ENCODE assay signal across 8 cellular contexts in genomic region chr5:150625831-150626746, GRCh38. TPM values are rescaled to one million over a fixed set of nuclear protein-coding genes. Genes with fewer than 3 reads are reported as not detected.
DNase-seq lines count a peak whose midpoint lies in the region; ATAC-seq, FAIRE-seq and TF ChIP-seq lines count a peak whose summit lies in the region.

No MANE protein-coding gene starts in this region.

- H3K27me3 ChIP-seq in K562 (ENCODE audit: control insufficient read depth in 2 of 2, insufficient read depth in 2 of 2, low read length in 2 of 2), result peaks cover 16 to 64% of the 10 kb centered on the region in 2 experiments; a peak in 4 of 5 replicates

- TF ChIP-seq POLR2A in K562 (conservative IDR thresholded peaks at IDR 0.05), result no peak

- in situ Hi-C loops in K562 (cut with MboI), result no loop called here

- H3K36me3 ChIP-seq in K562 (ENCODE audit: control insufficient read depth, insufficient read depth, low read length), result no peaks in the 10 kb centered on the region

- H3K4me3 ChIP-seq in K562 (no peak overlapping the region), foreskin fibroblast (ENCODE audit: low read depth in 1 of 2, low read length in 2 of 2) (peak overlapping the region in 1 of 2 donors; percentile 70)

- CTCF ChIA-PET in K562 (lab: Yijun Ruan, JAX; ENCODE audit: low intra/inter-chr PET ratio), result no interaction called here

- 8% methylated on average over 10 of the region's 10 CpGs for WGBS in K562 (ENCODE audit: insufficient coverage, low coverage, missing lambda C conversion rate)

- intact Hi-C loops in K562 (cut with micrococcal nuclease), result no loop called here

- no peak for DNase-seq in K562 (ENCODE audit: extremely low read depth in 1 of 4, low spot score in 3 of 4)
- no peak for DNase-seq in osteocyte (ENCODE audit: extremely low spot score, unreplicated experiment)
- DNase-seq in stimulated activated CD8-positive, alpha-beta memory T cell treated with anti-CD3 and anti-CD28 coated beads, Interleukin-4, amount 100 ng/mL, for 48 hours, result no peak
- DNase-seq in foreskin fibroblast, result no peak
- DNase-seq in activated T-cell treated with anti-CD3 and anti-CD28 coated beads, Interleukin-2, amount 50 U/mL, for 1 hour, result no peak

- H3K4me1 ChIP-seq in K562 (replicated peaks in 1 of 2; ENCODE audit: control insufficient read depth in 2 of 2, insufficient read depth in 2 of 2, low read length in 2 of 2), result peaks cover 0 to 8% of the 10 kb centered on the region in 2 experiments; a peak in 2 of 5 replicates

- H3K79me2 ChIP-seq in K562 (ENCODE audit: control insufficient read depth, insufficient read depth, low read length), result no peaks in the 10 kb centered on the region

- H2AFZ ChIP-seq in K562 (ENCODE audit: low read depth, low read length), result no peak overlapping the region

- H4K20me1 ChIP-seq in K562 (replicated peaks; ENCODE audit: control insufficient read depth, insufficient read depth, low read length), result peaks cover 8% of the 10 kb centered on the region; the same call in 1 of the 2 replicates

- no peaks in the 10 kb centered on the region for H3K36me3 Mint-ChIP-seq in osteocyte (ENCODE audit: unreplicated experiment)

- H3K4me3 Mint-ChIP-seq in osteocyte (ENCODE audit: unreplicated experiment), result peak overlapping the region; percentile 10

- BruUV-seq in K562 (replicated peaks; lab: Mats Ljungman, UMichigan), result no TSS peak

- no peaks in the 10 kb centered on the region for H3K27me3 Mint-ChIP-seq in osteocyte (ENCODE audit: unreplicated experiment)

- H3K4me1 Mint-ChIP-seq in osteocyte (ENCODE audit: unreplicated experiment), result peaks cover 54% of the 10 kb centered on the region

- TF ChIP-seq CTCF in K562 (IDR thresholded peaks at IDR 0.05 in 2 of 3, conservative IDR thresholded peaks at IDR 0.05 in 1 of 3; ENCODE audit: insufficient read depth in 2 of 3, low read depth in 1 of 3, low read length in 3 of 3) (no peak), osteocyte (IDR thresholded peaks at IDR 0.05) (no peak), foreskin fibroblast (IDR thresholded peaks at IDR 0.05; ENCODE audit: low read depth, low read length) (no peak)

- H3K9ac ChIP-seq in K562 (ENCODE audit: insufficient read depth in 1 of 2, low read depth in 2 of 2, low read length in 2 of 2), result no peak overlapping the region

- no peak overlapping the region for H3K27ac ChIP-seq in K562 (ENCODE audit: extremely low read depth, low read depth, low read length)

- TF ChIP-seq RAD21 in K562 (CRISPR knock-in tag; conservative IDR thresholded peaks at IDR 0.05 in 1 of 2, IDR thresholded peaks at IDR 0.05 in 1 of 2), result no peak

- H3K9me3 Mint-ChIP-seq in osteocyte (ENCODE audit: unreplicated experiment), result no peaks in the 10 kb centered on the region

- FAIRE-seq in K562 (lab: Jason Lieb, UNC), result no peak

- no peak overlapping the region for H3K4me2 ChIP-seq in K562 (ENCODE audit: insufficient read depth, low read length)

- H3K9me3 ChIP-seq in K562 (replicated peaks; ENCODE audit: control insufficient read depth, insufficient read depth, low read depth, low read length), result no peaks in the 10 kb centered on the region

- ATAC-seq in GM18519 (IDR thresholded peaks at IDR 0.05; ENCODE audit: low FRiP score, unreplicated experiment) (peak; percentile 37), HG02884 (IDR thresholded peaks at IDR 0.05; ENCODE audit: unreplicated experiment) (peak; percentile 39), K562 (no peak), HG03025 (IDR thresholded peaks at IDR 0.05; ENCODE audit: low FRiP score, unreplicated experiment) (no peak)

- TF ChIP-seq EP300 in K562 (IDR thresholded peaks at IDR 0.05; ENCODE audit: low read length), result no peak

- H3K27ac Mint-ChIP-seq in osteocyte (ENCODE audit: unreplicated experiment), result no peak overlapping the region

- H3K9me1 ChIP-seq in K562 (ENCODE audit: control insufficient read depth, insufficient read depth, low read length), result no peaks in the 10 kb centered on the region

- POLR2A ChIA-PET in K562 (lab: Yijun Ruan, JAX), result no interaction called here

TF ChIP-seq in K562, 482 proteins besides CTCF, POLR2A, EP300 and RAD21:
- no peak for TF ChIP-seq WHSC1 (IDR thresholded peaks at IDR 0.05; ENCODE audit: low read length)
- no peak for TF ChIP-seq ZNF766 (CRISPR knock-in tag; conservative IDR thresholded peaks at IDR 0.05)
- TF ChIP-seq PRDM10 (IDR thresholded peaks at IDR 0.05; ENCODE audit: partially characterized antibody), result peak; percentile 75
- TF ChIP-seq CBFA2T2 (conservative IDR thresholded peaks at IDR 0.05), result no peak
- TF ChIP-seq ZNF584 (CRISPR knock-in tag; IDR thresholded peaks at IDR 0.05; ENCODE audit: low read depth), result no peak
- TF ChIP-seq TFAP4 (CRISPR knock-in tag; IDR thresholded peaks at IDR 0.05; ENCODE audit: borderline replicate concordance), result peak; percentile 23; the same call in 1 of the 2 replicates

RNA-seq across cellular contexts. Expression of gene SYNPO, which starts 14.4 kb away (rescaled TPM):
- 0.09 and 0.19 TPM in 2 replicates for total RNA-seq in K562 (2011; cell fraction: chromatin; rRNA removed; ENCODE audit: low replicate concordance)
- 0.13 and 0.17 TPM in 2 replicates for total RNA-seq in K562 (2011; cell fraction: nucleolus; rRNA removed)
- total RNA-seq in K562 (2011; cell fraction: nucleoplasm; rRNA removed), result 0.23 and 0.29 TPM in 2 replicates
- total RNA-seq in K562 (2014; rRNA removed) (0.04 TPM in 1 of 2 replicates, not detected in the other), K562 (2014; rRNA removed; fragmentation: Illumina TruSeq; extraction: Trizol) (not detected in 2 replicates), K562 (2015; rRNA removed; fragmentation: Illumina TruSeq; extraction: Trizol) (not detected in 2 replicates), K562 (2021) (0.31 and 0.36 TPM in 2 replicates), osteocyte (17.8 and 18.4 TPM in 2 replicates)
- polyA plus RNA-seq in K562 (2011; rRNA removed) (0.03 and 0.05 TPM in 2 replicates), K562 (2014; fragmentation: Illumina TruSeq; extraction: Trizol) (0.03 and 0.10 TPM in 2 replicates), K562 (2014; fragmentation: Nextera tagmentation; extraction: Ambion mirVana) (under 1 TPM in 1 of 2 experiments, not detected in 1; 0.03 TPM), K562 (2014; rRNA removed) (0.01 TPM in 1 of 2 replicates, not detected in the other)
- 0.31 and 0.44 TPM in 2 replicates for polyA plus RNA-seq in K562 (2011; cell fraction: cytosol; rRNA removed)
- polyA plus RNA-seq in K562 (2011; cell fraction: nucleus; rRNA removed), result 0.04 and 0.09 TPM in 2 replicates
- 0.12 and 0.17 TPM in 2 replicates for polyA plus RNA-seq in K562 (2012)
- polyA minus RNA-seq in K562 (2011; rRNA and poly(A)+ RNA removed), result 0.03 and 0.07 TPM in 2 replicates
- not detected in 2 replicates for polyA minus RNA-seq in K562 (2011; cell fraction: cytosol; rRNA and poly(A)+ RNA removed)
- 0.11 and 0.13 TPM in 2 replicates for polyA minus RNA-seq in K562 (2011; cell fraction: nucleus; rRNA and poly(A)+ RNA removed)

RNA-seq across cellular contexts. Expression of gene MYOZ3, which starts 35.0 kb away (rescaled TPM):
- total RNA-seq in K562 (2011; cell fraction: chromatin; rRNA removed; ENCODE audit: low replicate concordance), result not detected in 2 replicates
- not detected in 2 replicates for total RNA-seq in K562 (2011; cell fraction: nucleolus; rRNA removed)
- not detected in 2 replicates for total RNA-seq in K562 (2011; cell fraction: nucleoplasm; rRNA removed)
- not detected in 2 replicates for total RNA-seq in K562 (2014; rRNA removed)
- not detected in 2 replicates for total RNA-seq in K562 (2014; rRNA removed; fragmentation: Illumina TruSeq; extraction: Trizol)
- not detected in 2 replicates for total RNA-seq in K562 (2015; rRNA removed; fragmentation: Illumina TruSeq; extraction: Trizol)
- total RNA-seq in K562 (2021), result not detected in 2 replicates
- not detected in 2 replicates for polyA plus RNA-seq in K562 (2011; rRNA removed)
- 0.01 TPM in 1 of 2 replicates, not detected in the other for polyA plus RNA-seq in K562 (2011; cell fraction: cytosol; rRNA removed)
- polyA plus RNA-seq in K562 (2011; cell fraction: nucleus; rRNA removed), result not detected in 2 replicates
- polyA plus RNA-seq in K562 (2012), result not detected in 2 replicates
- polyA plus RNA-seq in K562 (2014; fragmentation: Illumina TruSeq; extraction: Trizol), result not detected in 2 replicates
- polyA plus RNA-seq in K562 (2014; fragmentation: Nextera tagmentation; extraction: Ambion mirVana), result not detected
- polyA plus RNA-seq in K562 (2014; rRNA removed), result not detected in 2 replicates
- not detected in 2 replicates for polyA minus RNA-seq in K562 (2011; rRNA and poly(A)+ RNA removed)
- polyA minus RNA-seq in K562 (2011; cell fraction: cytosol; rRNA and poly(A)+ RNA removed), result not detected in 2 replicates
- polyA minus RNA-seq in K562 (2011; cell fraction: nucleus; rRNA and poly(A)+ RNA removed), result not detected in 2 replicates
- 0.27 and 1.5 TPM in 2 replicates for total RNA-seq in osteocyte

Comparison
In these comparisons a context has a peak if more than half of its experiments do, and no peak if none do; other contexts are left out.
1. ATAC-seq: peak in GM18519 (single experiment) and HG02884 (single experiment); none in K562 (single experiment) and HG03025 (single experiment).
2. RNA of gene SYNPO, which starts 14.4 kb away (total RNA-seq): 17.8 to 18.4 TPM in osteocyte; 0.04 to 0.36 TPM in K562; every median in the first group is over 10 times any median in the second.